In genomic region chr19:16197622-16198362, GRCh38 we compare ENCODE assay signal across 8 cellular contexts. TPM values are rescaled to one million over a fixed set of nuclear protein-coding genes. Genes with fewer than 3 reads are reported as not detected.
A peak's percentile ranks its signal among the peaks of the same experiment; 100 is the strongest.
DNase-seq lines count a peak whose midpoint lies in the region; ATAC-seq and TF ChIP-seq lines count a peak whose summit lies in the region.

TSS of gene AP1M1 (plus strand) at chr19:16197911. CDS start at chr19:16198027, 116 bp downstream.

- H3K4me3 ChIP-seq in epithelial cell of proximal tubule (ENCODE audit: low read depth, low read length) = peak within 1 kb of the TSS; percentile 94
- peak within 1 kb of the TSS; percentile 93 to 95 for H3K4me3 ChIP-seq in mucosa of rectum (ENCODE audit: low read length in 2 of 2)

- H3K9me3 ChIP-seq in mucosa of rectum (ENCODE audit: control insufficient read depth in 2 of 2, low read length in 2 of 2) = no peaks in the 10 kb centered on the region

- H3K27me3 ChIP-seq in mucosa of rectum (ENCODE audit: control insufficient read depth in 2 of 2, insufficient read depth in 2 of 2, low read length in 2 of 2) = no peaks in the 10 kb centered on the region

- peaks cover 0 to 7% of the 10 kb centered on the region in 2 donors for H3K36me3 ChIP-seq in mucosa of rectum (ENCODE audit: control insufficient read depth in 2 of 2, insufficient read depth in 2 of 2, low read length in 2 of 2)

- ATAC-seq in GM21529 (IDR thresholded peaks at IDR 0.05; ENCODE audit: unreplicated experiment) = peak; percentile 79

- DNase-seq in DMS 273 treated with DMSO at 0.1 percent for 48 hours (lab: John Stamatoyannopoulos, UW) = peak; percentile 95
- DNase-seq in OCI-M2 (lab: John Stamatoyannopoulos, UW; ENCODE audit: unreplicated experiment) = peak; percentile 99
- peak; percentile 99 for DNase-seq in activated T-cell treated with anti-CD3 and anti-CD28 coated beads for 48 hours (ENCODE audit: low read depth)
- DNase-seq in epithelial cell of proximal tubule (ENCODE audit: low read depth) = no peak
- peak; percentile 99 for DNase-seq in stimulated activated CD8-positive, alpha-beta memory T cell treated with anti-CD3 and anti-CD28 coated beads, Interleukin-4, amount 100 ng/mL, for 48 hours

- no peaks in the 10 kb centered on the region for H3K27me3 Mint-ChIP-seq in IgD-negative memory B cell

- no peaks in the 10 kb centered on the region for H3K9me3 Mint-ChIP-seq in IgD-negative memory B cell

- peaks cover 5% of the 10 kb centered on the region for H3K36me3 Mint-ChIP-seq in IgD-negative memory B cell

- TF ChIP-seq CTCF in epithelial cell of proximal tubule (conservative IDR thresholded peaks at IDR 0.05; ENCODE audit: low read depth, low read length) = no peak

- H3K27ac ChIP-seq in mucosa of rectum (ENCODE audit: low read depth in 2 of 2, low read length in 2 of 2) = peak within 1 kb of the TSS; percentile 92 to 97

- H3K9ac ChIP-seq in mucosa of rectum (ENCODE audit: low read depth in 1 of 2, low read length in 2 of 2) = peak within 1 kb of the TSS; percentile 81 to 88

- peak within 1 kb of the TSS; percentile 92 to 97 (median 97) for H3K27ac Mint-ChIP-seq in IgD-negative memory B cell

- H3K4me1 ChIP-seq in mucosa of rectum (ENCODE audit: control insufficient read depth in 2 of 2, insufficient read depth in 2 of 2, low read length in 2 of 2) = peaks cover 21 to 26% of the 10 kb centered on the region in 2 donors

- H3K4me3 Mint-ChIP-seq in IgD-negative memory B cell = peak within 1 kb of the TSS; percentile 88 to 96 (median 92)

- H3K4me1 Mint-ChIP-seq in IgD-negative memory B cell = peaks cover 22 to 35% (median 29%) of the 10 kb centered on the region in 3 donors

RNA-seq across cellular contexts. Expression of gene AP1M1, which starts in this region (rescaled TPM):
- 130 TPM for polyA plus RNA-seq in IgD-negative memory B cell
- total RNA-seq in epithelial cell of proximal tubule = 105 and 126 TPM in 2 replicates
